Comparison of ENCODE assay signal across 13 cellular contexts in genomic region chr1:11384170-11384554, GRCh38.
DNase-seq lines count a peak whose midpoint lies in the region; ATAC-seq and TF ChIP-seq lines count a peak whose summit lies in the region.
"Had no signal": no experiment of that assay in that cellular context is flagged by ENCODE, and none has a peak within 500 bp of the region (broad histone marks: within the 10 kb centered on the region; RNA-seq: fewer than 3 reads in every experiment).

No MANE protein-coding gene starts in this region.

- POLR2A ChIA-PET in activated CD4-positive, alpha-beta memory T cell treated with anti-CD3 and anti-CD28 coated beads for 36 hours (lab: Charles Lee), result no interaction called here
- POLR2A ChIA-PET in activated CD4-positive, alpha-beta memory T cell treated with anti-CD3 and anti-CD28 coated beads, Interleukin-2, amount 10 ng/mL, durations not matched to agents 7 days and 5 days (lab: Charles Lee), result interaction anchor here (1.1 kb wide), 1 partner anchor 372 kb away, joined by 3 read pairs; no protein-coding TSS in a partner anchor
- POLR2A ChIA-PET in naive thymus-derived CD8-positive, alpha-beta T cell (lab: Charles Lee), result interaction anchor here (0.6 kb wide), 1 partner anchor 397 kb away, joined by 4 read pairs; no protein-coding TSS in a partner anchor

- no peaks in the 10 kb centered on the region for H3K9me3 ChIP-seq in osteoblast (ENCODE audit: low read depth, low read length)
- H3K9me3 ChIP-seq: gastrocnemius medialis had no signal

- H3K27me3 Mint-ChIP-seq in activated CD4-positive, alpha-beta memory T cell treated with anti-CD3 and anti-CD28 coated beads for 36 hours, result no peaks in the 10 kb centered on the region
- peaks cover 36% of the 10 kb centered on the region for H3K27me3 Mint-ChIP-seq in activated CD4-positive, alpha-beta memory T cell treated with anti-CD3 and anti-CD28 coated beads, Interleukin-2, amount 10 ng/mL, durations not matched to agents 7 days and 5 days
- H3K27me3 Mint-ChIP-seq in activated T-helper 2 cell treated with anti-CD3 and anti-CD28 coated beads, Interferon-gamma antibody, Interleukin-2, Interleukin-4, amounts not matched to agents 10 μg/mL and 5 μg/mL and 100 μg/mL, durations not matched to agents 14 hours and 24 hours and 36 hours (ENCODE audit: low read depth), result peaks cover 26% of the 10 kb centered on the region
- H3K27me3 Mint-ChIP-seq in naive thymus-derived CD8-positive, alpha-beta T cell, result no peaks in the 10 kb centered on the region

- H3K36me3 ChIP-seq in osteoblast (ENCODE audit: insufficient read depth, low read length), result no peaks in the 10 kb centered on the region
- H3K36me3 ChIP-seq: gastrocnemius medialis had no signal

- H3K79me2 ChIP-seq in osteoblast (ENCODE audit: insufficient read depth, low read length), result no peaks in the 10 kb centered on the region

- H3K4me3 Mint-ChIP-seq in activated CD4-positive, alpha-beta memory T cell treated with anti-CD3 and anti-CD28 coated beads for 36 hours, result no peak overlapping the region
- no peak overlapping the region for H3K4me3 Mint-ChIP-seq in activated CD4-positive, alpha-beta memory T cell treated with anti-CD3 and anti-CD28 coated beads, Interleukin-2, amount 10 ng/mL, durations not matched to agents 7 days and 5 days
- peak overlapping the region; percentile 34 for H3K4me3 Mint-ChIP-seq in activated T-helper 2 cell treated with anti-CD3 and anti-CD28 coated beads, Interferon-gamma antibody, Interleukin-2, Interleukin-4, amounts not matched to agents 10 μg/mL and 5 μg/mL and 100 μg/mL, durations not matched to agents 14 hours and 24 hours and 36 hours (ENCODE audit: low read depth)
- peak overlapping the region in 9 of 10 donors; percentile 29 to 81 (median 57) for H3K4me3 Mint-ChIP-seq in naive thymus-derived CD8-positive, alpha-beta T cell
- H3K4me3 Mint-ChIP-seq: memory B cell, type B pancreatic cell had no signal

- H3K4me1 Mint-ChIP-seq in activated CD4-positive, alpha-beta memory T cell treated with anti-CD3 and anti-CD28 coated beads for 36 hours (ENCODE audit: low read depth), result peaks cover 19% of the 10 kb centered on the region
- peaks cover 20% of the 10 kb centered on the region for H3K4me1 Mint-ChIP-seq in activated CD4-positive, alpha-beta memory T cell treated with anti-CD3 and anti-CD28 coated beads, Interleukin-2, amount 10 ng/mL, durations not matched to agents 7 days and 5 days
- peaks cover 20% of the 10 kb centered on the region for H3K4me1 Mint-ChIP-seq in activated T-helper 2 cell treated with anti-CD3 and anti-CD28 coated beads, Interferon-gamma antibody, Interleukin-2, Interleukin-4, amounts not matched to agents 10 μg/mL and 5 μg/mL and 100 μg/mL, durations not matched to agents 14 hours and 24 hours and 36 hours (ENCODE audit: low read depth)
- H3K4me1 Mint-ChIP-seq in naive thymus-derived CD8-positive, alpha-beta T cell, result peaks cover 19 to 23% (median 21%) of the 10 kb centered on the region in 4 donors

- H3K27ac Mint-ChIP-seq in activated CD4-positive, alpha-beta memory T cell treated with anti-CD3 and anti-CD28 coated beads for 36 hours, result no peak overlapping the region
- no peak overlapping the region for H3K27ac Mint-ChIP-seq in activated CD4-positive, alpha-beta memory T cell treated with anti-CD3 and anti-CD28 coated beads, Interleukin-2, amount 10 ng/mL, durations not matched to agents 7 days and 5 days
- H3K27ac Mint-ChIP-seq in activated T-helper 2 cell treated with anti-CD3 and anti-CD28 coated beads, Interferon-gamma antibody, Interleukin-2, Interleukin-4, amounts not matched to agents 10 μg/mL and 5 μg/mL and 100 μg/mL, durations not matched to agents 14 hours and 24 hours and 36 hours, result peak overlapping the region; percentile 54
- H3K27ac Mint-ChIP-seq in naive thymus-derived CD8-positive, alpha-beta T cell, result peak overlapping the region in 5 of 10 donors; percentile 5 to 71 (median 18)
- H3K27ac Mint-ChIP-seq: memory B cell, type B pancreatic cell had no signal

- CTCF ChIA-PET in activated CD4-positive, alpha-beta memory T cell treated with anti-CD3 and anti-CD28 coated beads for 36 hours (lab: Charles Lee), result interaction anchor here (0.9 to 1.0 kb wide), 2 partner anchors 258 to 261 kb away, joined by 3 to 4 read pairs; no protein-coding TSS in a partner anchor
- CTCF ChIA-PET in activated CD4-positive, alpha-beta memory T cell treated with anti-CD3 and anti-CD28 coated beads, Interleukin-2, amount 10 ng/mL, durations not matched to agents 7 days and 5 days (lab: Charles Lee), result interaction anchor here (0.6 to 1.3 kb wide), 2 partner anchors 23 to 940 kb away, joined by 3 to 4 read pairs; no protein-coding TSS in a partner anchor

- H3K4me3 ChIP-seq in osteoblast (ENCODE audit: insufficient read depth, low read length), result no peak overlapping the region
- H3K4me3 ChIP-seq: gastrocnemius medialis had no signal

- H3K4me1 ChIP-seq in osteoblast (ENCODE audit: insufficient read depth, low read length), result no peaks in the 10 kb centered on the region
- H3K4me1 ChIP-seq: gastrocnemius medialis had no signal

- intact Hi-C loops in activated CD4-positive, alpha-beta memory T cell treated with anti-CD3 and anti-CD28 coated beads for 36 hours (cut with micrococcal nuclease), result no loop called here
- intact Hi-C loops in activated T-helper 2 cell treated with anti-CD3 and anti-CD28 coated beads, Interferon-gamma antibody, Interleukin-2, Interleukin-4, amounts not matched to agents 10 μg/mL and 5 μg/mL and 100 μg/mL, durations not matched to agents 14 hours and 24 hours and 36 hours (cut with micrococcal nuclease), result no loop called here

- H3K36me3 Mint-ChIP-seq in activated CD4-positive, alpha-beta memory T cell treated with anti-CD3 and anti-CD28 coated beads for 36 hours, result no peaks in the 10 kb centered on the region
- no peaks in the 10 kb centered on the region for H3K36me3 Mint-ChIP-seq in activated CD4-positive, alpha-beta memory T cell treated with anti-CD3 and anti-CD28 coated beads, Interleukin-2, amount 10 ng/mL, durations not matched to agents 7 days and 5 days (ENCODE audit: low read depth)
- H3K36me3 Mint-ChIP-seq in activated T-helper 2 cell treated with anti-CD3 and anti-CD28 coated beads, Interferon-gamma antibody, Interleukin-2, Interleukin-4, amounts not matched to agents 10 μg/mL and 5 μg/mL and 100 μg/mL, durations not matched to agents 14 hours and 24 hours and 36 hours (ENCODE audit: low read depth), result no peaks in the 10 kb centered on the region
- H3K36me3 Mint-ChIP-seq in naive thymus-derived CD8-positive, alpha-beta T cell, result peaks cover 0 to 5% (median 0%) of the 10 kb centered on the region in 3 donors
- H3K36me3 Mint-ChIP-seq: memory B cell, type B pancreatic cell had no signal

- TF ChIP-seq CTCF in osteoblast (IDR thresholded peaks at IDR 0.05; ENCODE audit: extremely low read depth, low read depth, low read length), result no peak

- H3K27ac ChIP-seq in osteoblast (ENCODE audit: low read depth, low read length), result no peak overlapping the region
- H3K27ac ChIP-seq: gastrocnemius medialis had no signal

- no peaks in the 10 kb centered on the region for H4K20me1 ChIP-seq in osteoblast (ENCODE audit: insufficient read depth, low read length)

- peaks cover 5% of the 10 kb centered on the region for H3K27me3 ChIP-seq in osteoblast (ENCODE audit: insufficient read depth, low read length)

- no peak overlapping the region for H2AFZ ChIP-seq in osteoblast (ENCODE audit: low read length)

- ATAC-seq in naive thymus-derived CD8-positive, alpha-beta T cell, result peak in 1 of 2 donors; percentile 59
- ATAC-seq in HG03039 (IDR thresholded peaks at IDR 0.05; ENCODE audit: unreplicated experiment), result no peak
- ATAC-seq in GM21529 (IDR thresholded peaks at IDR 0.05; ENCODE audit: unreplicated experiment), result no peak
- ATAC-seq: gastrocnemius medialis had no signal

- peaks cover 3% of the 10 kb centered on the region for H3K9me3 Mint-ChIP-seq in activated CD4-positive, alpha-beta memory T cell treated with anti-CD3 and anti-CD28 coated beads for 36 hours
- peaks cover 5% of the 10 kb centered on the region for H3K9me3 Mint-ChIP-seq in activated CD4-positive, alpha-beta memory T cell treated with anti-CD3 and anti-CD28 coated beads, Interleukin-2, amount 10 ng/mL, durations not matched to agents 7 days and 5 days
- no peaks in the 10 kb centered on the region for H3K9me3 Mint-ChIP-seq in activated T-helper 2 cell treated with anti-CD3 and anti-CD28 coated beads, Interferon-gamma antibody, Interleukin-2, Interleukin-4, amounts not matched to agents 10 μg/mL and 5 μg/mL and 100 μg/mL, durations not matched to agents 14 hours and 24 hours and 36 hours
- H3K9me3 Mint-ChIP-seq in naive thymus-derived CD8-positive, alpha-beta T cell, result peaks cover 0 to 6% (median 0%) of the 10 kb centered on the region in 9 donors
- H3K9me3 Mint-ChIP-seq: type B pancreatic cell had no signal

- peak; percentile 12 for DNase-seq in activated CD4-positive, alpha-beta memory T cell treated with anti-CD3 and anti-CD28 coated beads for 36 hours
- DNase-seq in activated CD4-positive, alpha-beta memory T cell treated with anti-CD3 and anti-CD28 coated beads, Interleukin-2, amount 10 ng/mL, durations not matched to agents 7 days and 5 days, result no peak
- DNase-seq in LHCN-M2 (ENCODE audit: low read depth) (peak; percentile 8), osteoblast (ENCODE audit: insufficient read length, low spot score, missing footprints) (no peak)
- DNase-seq in activated T-helper 2 cell treated with anti-CD3 and anti-CD28 coated beads, Interferon-gamma antibody, Interleukin-2, Interleukin-4, amounts not matched to agents 10 μg/mL and 5 μg/mL and 100 μg/mL, durations not matched to agents 14 hours and 24 hours and 36 hours (ENCODE audit: low spot score), result no peak
- DNase-seq in naive thymus-derived CD8-positive, alpha-beta T cell, result no peak
- DNase-seq: central memory CD4-positive, alpha-beta T cell; gastrocnemius medialis; NCI-H2029 treated with DMSO at 0.1 percent for 48 hours had no signal

- no peak overlapping the region for H3K4me2 ChIP-seq in osteoblast (ENCODE audit: insufficient read depth, low read length)

Comparison
In these comparisons a context has a peak if more than half of its experiments do, and no peak if none do; other contexts are left out.
1. DNase-seq: peak in activated CD4-positive, alpha-beta memory T cell treated with anti-CD3 and anti-CD28 coated beads for 36 hours (single experiment) and LHCN-M2 (single experiment); none in activated CD4-positive, alpha-beta memory T cell treated with anti-CD3 and anti-CD28 coated beads, Interleukin-2, amount 10 ng/mL, durations not matched to agents 7 days and 5 days (single experiment), activated T-helper 2 cell treated with anti-CD3 and anti-CD28 coated beads, Interferon-gamma antibody, Interleukin-2, Interleukin-4, amounts not matched to agents 10 μg/mL and 5 μg/mL and 100 μg/mL, durations not matched to agents 14 hours and 24 hours and 36 hours (single experiment), naive thymus-derived CD8-positive, alpha-beta T cell (0 of 10) and osteoblast (single experiment).
2. H3K4me3 Mint-ChIP-seq: peak in activated T-helper 2 cell treated with anti-CD3 and anti-CD28 coated beads, Interferon-gamma antibody, Interleukin-2, Interleukin-4, amounts not matched to agents 10 μg/mL and 5 μg/mL and 100 μg/mL, durations not matched to agents 14 hours and 24 hours and 36 hours (single experiment) and naive thymus-derived CD8-positive, alpha-beta T cell (9 of 10); none in activated CD4-positive, alpha-beta memory T cell treated with anti-CD3 and anti-CD28 coated beads for 36 hours (single experiment) and activated CD4-positive, alpha-beta memory T cell treated with anti-CD3 and anti-CD28 coated beads, Interleukin-2, amount 10 ng/mL, durations not matched to agents 7 days and 5 days (single experiment).